In the genomic region with DNA sequence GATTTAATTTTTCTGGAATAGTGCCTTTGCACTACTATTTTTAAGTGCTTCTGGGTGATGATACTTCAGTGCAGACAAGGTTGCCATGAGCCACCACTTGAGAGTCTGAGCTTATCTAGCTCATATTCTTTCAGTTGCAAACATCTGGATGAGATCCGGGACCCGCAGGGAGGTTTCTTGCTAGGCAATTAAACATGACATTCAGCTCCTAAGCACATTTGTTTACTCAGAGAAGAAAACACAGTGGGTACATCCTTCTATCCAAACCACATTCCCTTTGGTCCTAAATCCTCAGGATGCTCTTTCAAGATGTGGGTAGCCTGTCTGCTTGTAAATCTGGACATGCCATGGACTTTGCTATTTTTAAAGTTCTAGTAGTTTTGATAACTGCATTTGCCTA, we compare ENCODE assay signal across 19 cellular contexts. TPM values are rescaled to one million over a fixed set of nuclear protein-coding genes. Genes with fewer than 3 reads are reported as not detected.
DNase-seq lines count a peak whose midpoint lies in the region; ATAC-seq and TF ChIP-seq lines count a peak whose summit lies in the region.
"Had no signal": no experiment of that assay in that cellular context is flagged by ENCODE, and none has a peak within 500 bp of the region (broad histone marks: within the 10 kb centered on the region; RNA-seq: fewer than 3 reads in every experiment).

No MANE protein-coding gene starts in this region.

- peaks cover 67% of the 10 kb centered on the region for H3K4me1 Mint-ChIP-seq in WTC11
- peaks cover 7 to 13% (median 9%) of the 10 kb centered on the region in 4 donors for H3K4me1 Mint-ChIP-seq in CD4-positive, alpha-beta memory T cell

- 0 out of 2 replicates have a peak overlapping the region, but pooled peaks have one; percentile 10 for H3K27ac ChIP-seq in ACC112 (ENCODE audit: low read depth, low read length)
- no peak overlapping the region for H3K27ac ChIP-seq in CD4-positive, alpha-beta memory T cell (ENCODE audit: low read depth, low read length)

- no peak overlapping the region for H2AFZ ChIP-seq in ACC112 (ENCODE audit: low read length, unreplicated experiment)

- H3K4me1 ChIP-seq in ACC112 (ENCODE audit: control insufficient read depth, insufficient read depth, low read length, unreplicated experiment) = peaks cover 66% of the 10 kb centered on the region
- H3K4me1 ChIP-seq in CD4-positive, alpha-beta memory T cell (ENCODE audit: insufficient read depth, low read length) = no peaks in the 10 kb centered on the region

- no peaks in the 10 kb centered on the region for H3K27me3 Mint-ChIP-seq in WTC11 (ENCODE audit: low read depth)
- no peaks in the 10 kb centered on the region for H3K27me3 Mint-ChIP-seq in CD4-positive, alpha-beta memory T cell

- no peaks in the 10 kb centered on the region for H3K9me3 ChIP-seq in CD4-positive, alpha-beta memory T cell (ENCODE audit: control insufficient read depth in 1 of 2, low read length in 2 of 2)
- H3K9me3 ChIP-seq: Caco-2, SK-N-SH had no signal

- H3K4me3 ChIP-seq in ACC112 (ENCODE audit: low read depth, low read length) = no peak overlapping the region
- no peak overlapping the region for H3K4me3 ChIP-seq in HFF-Myc (replicated peaks; ENCODE audit: low read depth, low read length)
- no peak overlapping the region for H3K4me3 ChIP-seq in CD4-positive, alpha-beta memory T cell (ENCODE audit: low read length in 2 of 2)
- H3K4me3 ChIP-seq: GM12878 had no signal

- H3K79me2 ChIP-seq in ACC112 (ENCODE audit: control insufficient read depth, insufficient read depth, low read length, unreplicated experiment) = peaks cover 81% of the 10 kb centered on the region

- DNase-seq in HFF-Myc (ENCODE audit: extremely low read depth, low read depth) (peak; percentile 40), WTC11 (ENCODE audit: low spot score) (no peak), left kidney (ENCODE audit: low read depth, low spot score) (peak; percentile 22), DMS114 treated with DMSO at 0.1 percent for 48 hours (lab: John Stamatoyannopoulos, UW; ENCODE audit: unreplicated experiment) (no peak), SK-N-DZ (ENCODE audit: low spot score) (no peak)
- no peak for DNase-seq in activated effector memory CD4-positive, alpha-beta T cell treated with anti-CD3 and anti-CD28 coated beads, Interleukin-2, amount 50 U/mL, for 16 hours
- no peak for DNase-seq in CD4-positive, alpha-beta memory T cell
- DNase-seq: Caco-2, HFFc6, MM.1S, NCI-H1105, NCI-H187 treated with DMSO at 0.1 percent for 48 hours, NCI-H510A treated with DMSO at 0.1 percent for 48 hours, SK-N-SH had no signal

- TF ChIP-seq CTCF in HFF-Myc (IDR thresholded peaks at IDR 0.05; ENCODE audit: low read depth, low read length, missing control alignments) (no peak), WTC11 (IDR thresholded peaks at IDR 0.05) (no peak)

- peak; percentile 78 for ATAC-seq in WTC11
- ATAC-seq: GM12878, HepG2 had no signal

- H3K36me3 Mint-ChIP-seq in WTC11 = peaks cover 9% of the 10 kb centered on the region
- H3K36me3 Mint-ChIP-seq in CD4-positive, alpha-beta memory T cell = peaks cover 32 to 43% of the 10 kb centered on the region in 2 donors

- CTCF ChIA-PET in WTC11 (lab: Charles Lee) = no interaction called here
- CTCF ChIA-PET in CD4-positive, alpha-beta memory T cell (lab: Charles Lee; ENCODE audit: partially characterized antibody) = interaction anchor here (1.0 kb wide), 1 partner anchor 12 kb away, joined by 3 read pairs; the partner anchor contains the start of gene PLSCR1

- H3K9me3 Mint-ChIP-seq in WTC11 = no peaks in the 10 kb centered on the region
- peaks cover 0 to 2% (median 0%) of the 10 kb centered on the region in 8 donors for H3K9me3 Mint-ChIP-seq in CD4-positive, alpha-beta memory T cell
- H3K9me3 Mint-ChIP-seq: CD14-positive monocyte, HFFc6 had no signal

- intact Hi-C loops in CD4-positive, alpha-beta memory T cell (cut with micrococcal nuclease) = no loop called here

- no peak overlapping the region for H3K4me3 Mint-ChIP-seq in WTC11
- H3K4me3 Mint-ChIP-seq in CD4-positive, alpha-beta memory T cell = no peak overlapping the region
- H3K4me3 Mint-ChIP-seq: CD14-positive monocyte, HFFc6 had no signal

- H3K27ac Mint-ChIP-seq in WTC11 = peak overlapping the region; percentile 75; the same call in 1 of the 2 replicates
- no peak overlapping the region for H3K27ac Mint-ChIP-seq in CD4-positive, alpha-beta memory T cell
- H3K27ac Mint-ChIP-seq: HFFc6 had no signal

- no peaks in the 10 kb centered on the region for H3K27me3 ChIP-seq in ACC112 (ENCODE audit: insufficient read depth, low read length)
- H3K27me3 ChIP-seq in CD4-positive, alpha-beta memory T cell (ENCODE audit: insufficient read depth, low read length) = no peaks in the 10 kb centered on the region

- H3K36me3 ChIP-seq in ACC112 (ENCODE audit: insufficient read depth, low read length) = peaks cover 64% of the 10 kb centered on the region
- H3K36me3 ChIP-seq in CD4-positive, alpha-beta memory T cell (ENCODE audit: insufficient read depth, low read length) = peaks cover 9% of the 10 kb centered on the region

- POLR2A ChIA-PET in WTC11 (lab: Charles Lee) = no interaction called here
- POLR2A ChIA-PET in CD4-positive, alpha-beta memory T cell (lab: Charles Lee; ENCODE audit: partially characterized antibody) = no interaction called here

TF ChIP-seq in WTC11, 78 proteins besides CTCF, POLR2A, EP300 and RAD21:
- TF ChIP-seq KAT7 (CRISPR knock-in tag; IDR thresholded peaks at IDR 0.05; ENCODE audit: borderline replicate concordance) (no peak), ZBTB21 (CRISPR knock-in tag; IDR thresholded peaks at IDR 0.05; ENCODE audit: borderline replicate concordance) (no peak), ATF3 (CRISPR knock-in tag; conservative IDR thresholded peaks at IDR 0.05) (no peak), SOX15 (CRISPR knock-in tag; IDR thresholded peaks at IDR 0.05) (no peak), FOXP1 (CRISPR knock-in tag; IDR thresholded peaks at IDR 0.05; ENCODE audit: borderline replicate concordance) (no peak), SMAD4 (CRISPR knock-in tag; IDR thresholded peaks at IDR 0.05) (no peak)

RNA-seq across cellular contexts. Expression of gene PLSCR1, which starts 12.0 kb away (rescaled TPM):
- 44.4 to 58.1 TPM (median 48.1 TPM) in 3 replicates for total RNA-seq in WTC11 (2021)
- total RNA-seq in CD4-positive, alpha-beta memory T cell = 10 to 100 TPM; 24.9 to 25.0 TPM
- 10 to 100 TPM; 24.9 to 34.2 TPM for polyA plus RNA-seq in CD4-positive, alpha-beta memory T cell
- polyA plus RNA-seq in SK-N-DZ (2014; cell fraction: cytosol; rRNA removed) = 71.3 and 107 TPM in 2 replicates
- polyA plus RNA-seq in SK-N-DZ (2014; cell fraction: nucleus; rRNA removed) = 42.5 and 80.3 TPM in 2 replicates
- total RNA-seq: G401 had no signal

Comparison
In these comparisons a context has a peak if more than half of its experiments do, and no peak if none do; other contexts are left out.
1. DNase-seq: peak in HFF-Myc (single experiment) and left kidney (single experiment); none in WTC11 (single experiment), activated effector memory CD4-positive, alpha-beta T cell treated with anti-CD3 and anti-CD28 coated beads, Interleukin-2, amount 50 U/mL, for 16 hours (single experiment), CD4-positive, alpha-beta memory T cell (0 of 5), DMS114 treated with DMSO at 0.1 percent for 48 hours (single experiment) and SK-N-DZ (single experiment).